ENCODE assay signal across 8 cellular contexts in the genomic region with DNA sequence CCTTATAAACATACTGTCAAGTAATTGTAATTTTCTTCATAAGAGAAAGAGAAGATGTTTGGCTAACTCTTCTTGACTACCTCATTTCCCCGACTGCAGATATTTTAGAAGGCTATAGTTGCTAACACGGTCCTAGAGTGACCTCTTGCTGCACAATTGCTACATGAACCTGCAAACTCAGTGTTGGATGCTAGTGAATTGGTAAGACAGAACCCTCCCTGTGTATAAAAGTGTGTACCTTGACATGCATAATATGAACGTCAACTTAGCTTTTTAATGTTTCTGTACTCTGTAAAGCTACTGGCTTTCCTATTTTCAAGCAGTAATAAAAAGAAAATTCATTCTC. TPM values are rescaled to one million over a fixed set of nuclear protein-coding genes. Genes with fewer than 3 reads are reported as not detected.
A peak's percentile ranks its signal among the peaks of the same experiment; 100 is the strongest.
DNase-seq lines count a peak whose midpoint lies in the region; ATAC-seq, FAIRE-seq and TF ChIP-seq lines count a peak whose summit lies in the region.

No MANE protein-coding gene starts in this region.

- no peak overlapping the region for H3K4me3 ChIP-seq in tibial nerve

- TF ChIP-seq EP300 in tibial nerve (IDR thresholded peaks at IDR 0.05) = no peak

- in situ Hi-C loops in GM13976 (cut with MboI; ENCODE audit: low sequenced_read_pairs, unreplicated experiment) = loop anchor here (10.0 kb wide), 1 partner anchor 154 kb away; no protein-coding TSS in a partner anchor

- H3K9me3 Mint-ChIP-seq in activated T-cell treated with anti-CD3 and anti-CD28 coated beads, Interleukin-2, amount 50 U/mL, for 72 hours = no peaks in the 10 kb centered on the region
- H3K9me3 Mint-ChIP-seq in activated CD4-positive, alpha-beta T cell treated with anti-CD3 and anti-CD28 coated beads for 36 hours (ENCODE audit: low read depth) = no peaks in the 10 kb centered on the region

- no peaks in the 10 kb centered on the region for H3K27me3 ChIP-seq in tibial nerve

- intact Hi-C loops in activated CD4-positive, alpha-beta T cell treated with anti-CD3 and anti-CD28 coated beads for 36 hours (cut with DNase I, micrococcal nuclease) = loop anchor here (2.0 to 10.0 kb wide), 2 partner anchors 304 to 366 kb away; no protein-coding TSS in a partner anchor

- no peaks in the 10 kb centered on the region for H3K9me3 ChIP-seq in tibial nerve

- H3K4me1 ChIP-seq in tibial nerve = peaks cover 0 to 4% (median 0%) of the 10 kb centered on the region in 4 donors

- no peaks in the 10 kb centered on the region for H3K4me1 Mint-ChIP-seq in activated T-cell treated with anti-CD3 and anti-CD28 coated beads, Interleukin-2, amount 50 U/mL, for 72 hours (ENCODE audit: low read depth)
- no peaks in the 10 kb centered on the region for H3K4me1 Mint-ChIP-seq in activated CD4-positive, alpha-beta T cell treated with anti-CD3 and anti-CD28 coated beads for 36 hours

- POLR2A ChIA-PET in activated CD4-positive, alpha-beta T cell treated with anti-CD3 and anti-CD28 coated beads for 36 hours (lab: Charles Lee) = no interaction called here

- no peaks in the 10 kb centered on the region for H3K36me3 ChIP-seq in tibial nerve

- no peaks in the 10 kb centered on the region for H3K36me3 Mint-ChIP-seq in activated T-cell treated with anti-CD3 and anti-CD28 coated beads, Interleukin-2, amount 50 U/mL, for 72 hours (ENCODE audit: insufficient read depth in 2 of 2)
- no peaks in the 10 kb centered on the region for H3K36me3 Mint-ChIP-seq in activated CD4-positive, alpha-beta T cell treated with anti-CD3 and anti-CD28 coated beads for 36 hours (ENCODE audit: low read depth)

- H3K27ac ChIP-seq in tibial nerve = no peak overlapping the region

- 40 to 47% methylated on average over 3 of the region's 3 CpGs for WGBS in tibial nerve, 2 donors

- ATAC-seq in activated T-cell treated with anti-CD3 and anti-CD28 coated beads, Interleukin-2, amount 50 U/mL, for 72 hours (replicated peaks in 1 of 2) = no peak
- no peak for ATAC-seq in activated CD4-positive, alpha-beta T cell treated with anti-CD3 and anti-CD28 coated beads for 36 hours

- CTCF ChIA-PET in activated CD4-positive, alpha-beta T cell treated with anti-CD3 and anti-CD28 coated beads for 36 hours (lab: Charles Lee) = interaction anchor here (0.6 to 2.6 kb wide), 20 partner anchors 8 to 304 kb away, joined by 3 to 48 read pairs (median 4); no protein-coding TSS in a partner anchor

- H3K27me3 Mint-ChIP-seq in activated T-cell treated with anti-CD3 and anti-CD28 coated beads, Interleukin-2, amount 50 U/mL, for 72 hours (ENCODE audit: low read depth) = peaks cover 24% of the 10 kb centered on the region
- peaks cover 22% of the 10 kb centered on the region for H3K27me3 Mint-ChIP-seq in activated CD4-positive, alpha-beta T cell treated with anti-CD3 and anti-CD28 coated beads for 36 hours

- FAIRE-seq in TTC549 (lab: Jason Lieb, UNC) = peak; percentile 88

- DNase-seq in GM13976 (ENCODE audit: low spot score) = no peak
- DNase-seq in LHCN-M2 (ENCODE audit: low read depth) = peak; percentile 27
- DNase-seq in lung microvascular endothelial cell (ENCODE audit: low read depth in 2 of 2) = peak; percentile 77 to 83
- DNase-seq in activated T-cell treated with anti-CD3 and anti-CD28 coated beads, Interleukin-2, amount 50 U/mL, for 72 hours = no peak
- no peak for DNase-seq in activated CD4-positive, alpha-beta T cell treated with anti-CD3 and anti-CD28 coated beads for 36 hours
- no peak for DNase-seq in activated T-cell treated with anti-CD3 and anti-CD28 coated beads, Interleukin-2, amount 50 U/mL, for 1 hour
- no peak for DNase-seq in tibial nerve (ENCODE audit: low spot score in 2 of 2)

- no peak overlapping the region for H3K4me3 Mint-ChIP-seq in activated T-cell treated with anti-CD3 and anti-CD28 coated beads, Interleukin-2, amount 50 U/mL, for 72 hours
- no peak overlapping the region for H3K4me3 Mint-ChIP-seq in activated CD4-positive, alpha-beta T cell treated with anti-CD3 and anti-CD28 coated beads for 36 hours

- no peak overlapping the region for H3K27ac Mint-ChIP-seq in activated T-cell treated with anti-CD3 and anti-CD28 coated beads, Interleukin-2, amount 50 U/mL, for 72 hours
- H3K27ac Mint-ChIP-seq in activated CD4-positive, alpha-beta T cell treated with anti-CD3 and anti-CD28 coated beads for 36 hours = no peak overlapping the region

- no peak for TF ChIP-seq POLR2A in tibial nerve (IDR thresholded peaks at IDR 0.05)

- peak; percentile 15 for TF ChIP-seq CTCF in GM13976 (IDR thresholded peaks at IDR 0.05; ENCODE audit: borderline replicate concordance, control extremely low read depth, extremely low read depth, insufficient read depth, missing control alignments)
- no peak for TF ChIP-seq CTCF in tibial nerve (IDR thresholded peaks at IDR 0.05)

RNA-seq across cellular contexts. Expression of a gene that starts 46.7 kb away (rescaled TPM):
- total RNA-seq in LHCN-M2 (2014; rRNA removed) = not detected in 2 replicates
- polyA plus RNA-seq in LHCN-M2 (2012) = not detected
- total RNA-seq in lung microvascular endothelial cell = not detected in 2 replicates
- total RNA-seq in activated T-cell treated with anti-CD3 and anti-CD28 coated beads, Interleukin-2, amount 50 U/mL, for 72 hours = not detected
- total RNA-seq in activated CD4-positive, alpha-beta T cell treated with anti-CD3 and anti-CD28 coated beads for 36 hours = not detected
- total RNA-seq in tibial nerve = 1 to 10 TPM in 1 of 4 donors, not detected in 3; 1.5 TPM

Comparison
In these comparisons a context has a peak if more than half of its experiments do, and no peak if none do; other contexts are left out.
1. DNase-seq: peak in LHCN-M2 (single experiment) and lung microvascular endothelial cell (2 of 2); none in GM13976 (single experiment), activated T-cell treated with anti-CD3 and anti-CD28 coated beads, Interleukin-2, amount 50 U/mL, for 72 hours (0 of 2), activated CD4-positive, alpha-beta T cell treated with anti-CD3 and anti-CD28 coated beads for 36 hours (single experiment), activated T-cell treated with anti-CD3 and anti-CD28 coated beads, Interleukin-2, amount 50 U/mL, for 1 hour (single experiment) and tibial nerve (0 of 2).